Comparison of ENCODE assay signal across 8 cellular contexts in genomic region chr4:139083533-139084424, GRCh38.
DNase-seq lines count a peak whose midpoint lies in the region; ATAC-seq and TF ChIP-seq lines count a peak whose summit lies in the region.

No MANE protein-coding gene starts in this region.

- H3K9me3 ChIP-seq in right lobe of liver: no peaks in the 10 kb centered on the region

- no peaks in the 10 kb centered on the region for H3K27me3 ChIP-seq in BJ (ENCODE audit: control insufficient read depth, insufficient read depth, low read length)
- H3K27me3 ChIP-seq in right lobe of liver: no peaks in the 10 kb centered on the region

- H3K4me3 Mint-ChIP-seq in activated CD4-positive, alpha-beta T cell treated with anti-CD3 and anti-CD28 coated beads, Interleukin-2, amount 10 ng/mL, durations not matched to agents 7 days and 5 days: peak overlapping the region; percentile 81

- CTCF ChIA-PET in BJ (lab: Yijun Ruan, JAX): interaction anchor here (0.6 to 2.6 kb wide), 4 partner anchors 15 to 572 kb away, joined by 3 to 9 read pairs (median 3); no protein-coding TSS in a partner anchor
- CTCF ChIA-PET in activated CD4-positive, alpha-beta T cell treated with anti-CD3 and anti-CD28 coated beads, Interleukin-2, amount 10 ng/mL, durations not matched to agents 7 days and 5 days (lab: Charles Lee): interaction anchor here (1.0 to 1.6 kb wide), 2 partner anchors 24 to 212 kb away, joined by 3 to 4 read pairs; no protein-coding TSS in a partner anchor

- ATAC-seq in GM19035 (IDR thresholded peaks at IDR 0.05; ENCODE audit: unreplicated experiment): peak; percentile 61
- ATAC-seq in HG03342 (IDR thresholded peaks at IDR 0.05; ENCODE audit: unreplicated experiment): peak; percentile 48
- ATAC-seq in right lobe of liver: peak; percentile 62 to 81 (median 77)

- H3K9me3 Mint-ChIP-seq in activated CD4-positive, alpha-beta T cell treated with anti-CD3 and anti-CD28 coated beads, Interleukin-2, amount 10 ng/mL, durations not matched to agents 7 days and 5 days: no peaks in the 10 kb centered on the region

- TF ChIP-seq POLR2A in right lobe of liver (IDR thresholded peaks at IDR 0.05): peak; percentile 72

- peak overlapping the region; percentile 99 for H3K27ac Mint-ChIP-seq in activated CD4-positive, alpha-beta T cell treated with anti-CD3 and anti-CD28 coated beads, Interleukin-2, amount 10 ng/mL, durations not matched to agents 7 days and 5 days

- DNase-seq in BJ (ENCODE audit: low read depth): no peak
- DNase-seq in NCI-H524 treated with DMSO at 0.1 percent for 48 hours (lab: John Stamatoyannopoulos, UW): peak; percentile 29
- DNase-seq in activated CD4-positive, alpha-beta T cell treated with anti-CD3 and anti-CD28 coated beads, Interleukin-2, amount 10 ng/mL, durations not matched to agents 7 days and 5 days: peak; percentile 86
- peak; percentile 94 for DNase-seq in dermis blood vessel endothelial cell
- DNase-seq in right lobe of liver: peak; percentile 75 to 94 (median 93)
- peak; percentile 86 for DNase-seq in stimulated activated CD4-positive, alpha-beta T cell treated with anti-CD3 and anti-CD28 coated beads, Interleukin-4, amount 100 ng/mL, for 24 hours

- POLR2A ChIA-PET in BJ (lab: Charles Lee): no interaction called here
- POLR2A ChIA-PET in activated CD4-positive, alpha-beta T cell treated with anti-CD3 and anti-CD28 coated beads, Interleukin-2, amount 10 ng/mL, durations not matched to agents 7 days and 5 days (lab: Charles Lee): no interaction called here

- H3K36me3 ChIP-seq in BJ (ENCODE audit: control insufficient read depth, insufficient read depth, low read length) (no peaks in the 10 kb centered on the region), right lobe of liver (no peaks in the 10 kb centered on the region)

- H3K4me1 Mint-ChIP-seq in activated CD4-positive, alpha-beta T cell treated with anti-CD3 and anti-CD28 coated beads, Interleukin-2, amount 10 ng/mL, durations not matched to agents 7 days and 5 days: peaks cover 33% of the 10 kb centered on the region

- intact Hi-C loops in right lobe of liver (cut with DNase I): loop anchor here in 1 of 2 donors (10.0 kb wide), 1 partner anchor 49 kb away; no protein-coding TSS in a partner anchor

- H3K27ac ChIP-seq in right lobe of liver: peak overlapping the region; percentile 91 to 96 (median 92)

- H3K27me3 Mint-ChIP-seq in activated CD4-positive, alpha-beta T cell treated with anti-CD3 and anti-CD28 coated beads, Interleukin-2, amount 10 ng/mL, durations not matched to agents 7 days and 5 days: no peaks in the 10 kb centered on the region

- WGBS in right lobe of liver (ENCODE audit: insufficient coverage, low coverage, low lambda C conversion rate, missing lambda C conversion rate): 2% methylated on average over 24 of the region's 76 CpGs

- TF ChIP-seq CTCF in BJ (IDR thresholded peaks at IDR 0.05; ENCODE audit: insufficient read depth, low read depth, low read length): peak; percentile 44
- peak; percentile 28 to 39 (median 35) for TF ChIP-seq CTCF in right lobe of liver (IDR thresholded peaks at IDR 0.05)

- H3K36me3 Mint-ChIP-seq in activated CD4-positive, alpha-beta T cell treated with anti-CD3 and anti-CD28 coated beads, Interleukin-2, amount 10 ng/mL, durations not matched to agents 7 days and 5 days (ENCODE audit: low read depth): peaks cover 21% of the 10 kb centered on the region

- H3K4me3 ChIP-seq in BJ (ENCODE audit: low read depth, low read length): peak overlapping the region; percentile 73
- H3K4me3 ChIP-seq in right lobe of liver: peak overlapping the region; percentile 66 to 71 (median 69)

- peaks cover 0 to 21% (median 8%) of the 10 kb centered on the region in 4 donors for H3K4me1 ChIP-seq in right lobe of liver
